Comparison of ENCODE assay signal across 10 cellular contexts in genomic region chr7:75655536-75655935, GRCh38.
"Had no signal": no experiment of that assay in that cellular context is flagged by ENCODE, and none has a peak within 500 bp of the region (broad histone marks: within the 10 kb centered on the region; RNA-seq: fewer than 3 reads in every experiment).

No MANE protein-coding gene starts in this region.

- DNase-seq: HFFc6, IMR-90, KBM-7 had no signal

- FAIRE-seq: H1, H54, HTR-8/SVneo had no signal

- H3K4me2 ChIP-seq: GM23338, KMS-11 had no signal

- H3K27ac Mint-ChIP-seq: GM23338, HFFc6 had no signal

- H3K36me3 ChIP-seq: HAP-1 had no signal

- H3K9me3 ChIP-seq: HAP-1 had no signal

- H3K4me3 Mint-ChIP-seq: GM23338, HFFc6 had no signal

- H3K9ac ChIP-seq: KMS-11 had no signal

- H2AFZ ChIP-seq: GM23338 had no signal

- H3K27ac ChIP-seq: KMS-11 had no signal

- H3K9me3 Mint-ChIP-seq: GM23338, HFFc6 had no signal

- H3K4me3 ChIP-seq: GM23338, HAP-1 had no signal

- ATAC-seq: GM23338, HCT116 had no signal

- H3K4me1 ChIP-seq: HAP-1 had no signal
